In genomic region chr4:71456841-71457240, GRCh38 we compare ENCODE assay signal across 11 cellular contexts.
DNase-seq lines count a peak whose midpoint lies in the region; ATAC-seq, FAIRE-seq and TF ChIP-seq lines count a peak whose summit lies in the region.
"Had no signal": no experiment of that assay in that cellular context is flagged by ENCODE, and none has a peak within 500 bp of the region (broad histone marks: within the 10 kb centered on the region; RNA-seq: fewer than 3 reads in every experiment).

No MANE protein-coding gene starts in this region.

- H3K27me3 Mint-ChIP-seq in stimulated activated memory B cell treated with anti-CD40 and anti-IgM and Interleukin-4, amounts not matched to agents 10 μg/mL and 1 μg/mL and 100 μg/mL, for 72 hours = peaks cover under 1% of the 10 kb centered on the region

- no peak for TF ChIP-seq EP300 in A549 (IDR thresholded peaks at IDR 0.05)

- POLR2A ChIA-PET in A549 (lab: Yijun Ruan, JAX) = no interaction called here

- peak; percentile 91 to 93 for ATAC-seq in A549
- peak; percentile 86 for ATAC-seq in HG03432 (IDR thresholded peaks at IDR 0.05; ENCODE audit: unreplicated experiment)
- no peak for ATAC-seq in stimulated activated memory B cell treated with anti-CD40 and anti-IgM and Interleukin-4, amounts not matched to agents 10 μg/mL and 1 μg/mL and 100 μg/mL, for 72 hours

- no peak for FAIRE-seq in A549 (lab: Jason Lieb, UNC)

- H3K4me1 ChIP-seq in A549 = peaks cover 25% of the 10 kb centered on the region

- H3K4me3 ChIP-seq in A549 = no peak overlapping the region

- no peak for TF ChIP-seq POLR2A in A549 (IDR thresholded peaks at IDR 0.05; ENCODE audit: low read length)

- H3K27ac ChIP-seq in A549 = peak overlapping the region; percentile 19 to 22; a peak in 1 of 6 replicates
- H3K27ac ChIP-seq in caudate nucleus (ENCODE audit: low read depth, low read length) = peak overlapping the region; percentile 59

- H3K4me2 ChIP-seq in A549 = peak overlapping the region; percentile 40

- H3K9me3 ChIP-seq in A549 = no peaks in the 10 kb centered on the region

- TF ChIP-seq CTCF in A549 (IDR thresholded peaks at IDR 0.05) = no peak

- H3K4me1 Mint-ChIP-seq in stimulated activated memory B cell treated with anti-CD40 and anti-IgM and Interleukin-4, amounts not matched to agents 10 μg/mL and 1 μg/mL and 100 μg/mL, for 72 hours = no peaks in the 10 kb centered on the region

- no peaks in the 10 kb centered on the region for H3K36me3 Mint-ChIP-seq in stimulated activated memory B cell treated with anti-CD40 and anti-IgM and Interleukin-4, amounts not matched to agents 10 μg/mL and 1 μg/mL and 100 μg/mL, for 72 hours

- DNase-seq in A549 (ENCODE audit: low read depth in 1 of 2, low spot score in 1 of 2) = peak; percentile 3 to 67
- DNase-seq in caudate nucleus (lab: John Stamatoyannopoulos, UW) = peak in 10 of 61 donors; percentile 1 to 64 (median 12)
- peak; percentile 84 for DNase-seq in kidney tubule cell (ENCODE audit: low spot score)
- DNase-seq in cerebellum (ENCODE audit: low spot score) = no peak
- DNase-seq in SK-N-DZ (ENCODE audit: low spot score) = no peak
- no peak for DNase-seq in dermis blood vessel endothelial cell
- DNase-seq: activated CD4-positive, CD25-positive, alpha-beta regulatory T cell treated with anti-CD3 and anti-CD28 coated beads, Interleukin-2, amount 50 U/mL, for 72 hours; AML-193; stimulated activated CD4-positive, alpha-beta T cell treated with anti-CD3 and anti-CD28 coated beads, Interleukin-12 subunit alpha, Interleukin-12 subunit beta, amount 100 ng/mL, for 4 hours had no signal

- CTCF ChIA-PET in A549 (lab: Yijun Ruan, JAX) = interaction anchor here (1.1 kb wide), 1 partner anchor 227 kb away, joined by 3 read pairs; no protein-coding TSS in a partner anchor

- 0 out of 5 replicates have a peak, but pooled peaks of 1 of the 2 experiments have one; percentile 15 for TF ChIP-seq RAD21 in A549 (conservative IDR thresholded peaks at IDR 0.05 in 1 of 2, IDR thresholded peaks at IDR 0.05 in 1 of 2)

- H3K9me3 Mint-ChIP-seq in stimulated activated memory B cell treated with anti-CD40 and anti-IgM and Interleukin-4, amounts not matched to agents 10 μg/mL and 1 μg/mL and 100 μg/mL, for 72 hours = no peaks in the 10 kb centered on the region

- 0% methylated on average over 1 of the region's 1 CpG for WGBS in A549 (ENCODE audit: missing lambda C conversion rate)

- no peak overlapping the region for H3K27ac Mint-ChIP-seq in stimulated activated memory B cell treated with anti-CD40 and anti-IgM and Interleukin-4, amounts not matched to agents 10 μg/mL and 1 μg/mL and 100 μg/mL, for 72 hours

- H3K4me3 Mint-ChIP-seq in stimulated activated memory B cell treated with anti-CD40 and anti-IgM and Interleukin-4, amounts not matched to agents 10 μg/mL and 1 μg/mL and 100 μg/mL, for 72 hours = no peak overlapping the region

TF ChIP-seq in A549, 52 proteins besides CTCF, POLR2A, EP300 and RAD21:
- TF ChIP-seq E2F6 (IDR thresholded peaks at IDR 0.05; ENCODE audit: borderline replicate concordance, low read depth) = no peak
- TF ChIP-seq USF2 (IDR thresholded peaks at IDR 0.05) = no peak
- TF ChIP-seq JUNB (IDR thresholded peaks at IDR 0.05) = peak; percentile 30; the same call in 1 of the 2 replicates
- no peak for TF ChIP-seq FOSL2 (IDR thresholded peaks at IDR 0.05)
- TF ChIP-seq FOSL2 (CRISPR knock-in tag; IDR thresholded peaks at IDR 0.05) = peak; percentile 66
- no peak for TF ChIP-seq RCOR1 (IDR thresholded peaks at IDR 0.05; ENCODE audit: low read depth, low read length)
- TF ChIP-seq SREBF2 (IDR thresholded peaks at IDR 0.05) = no peak

Comparison
In these comparisons a context has a peak if more than half of its experiments do, and no peak if none do; other contexts are left out.
1. DNase-seq: peak in A549 (2 of 2) and kidney tubule cell (single experiment); none in cerebellum (single experiment), SK-N-DZ (single experiment) and dermis blood vessel endothelial cell (single experiment).